8 cellular contexts compared by ENCODE assay signal in genomic region chr10:97400665-97401454, GRCh38. TPM values are rescaled to one million over a fixed set of nuclear protein-coding genes. Genes with fewer than 3 reads are reported as not detected.
DNase-seq lines count a peak whose midpoint lies in the region; ATAC-seq, FAIRE-seq and TF ChIP-seq lines count a peak whose summit lies in the region.

RRP12 (minus strand) TSS chr10:97401340; CDS start chr10:97401231, 109 bp downstream.

- H3K4me3 ChIP-seq in endodermal cell (ENCODE audit: low read length), result peak within 1 kb of the TSS; percentile 98
- peak within 1 kb of the TSS; percentile 90 to 93 for H3K4me3 ChIP-seq in mesenchymal stem cell (ENCODE audit: insufficient read depth in 1 of 2, low read depth in 1 of 2, low read length in 2 of 2)

- no peak within 1 kb of the TSS for H3K23ac ChIP-seq in mesenchymal stem cell (ENCODE audit: low read length in 2 of 2)

- peak within 1 kb of the TSS; percentile 97 for H3K27ac Mint-ChIP-seq in endodermal cell

- H2AFZ ChIP-seq in mesenchymal stem cell (ENCODE audit: low read depth, low read length), result peak within 1 kb of the TSS; percentile 97

- H3K27ac ChIP-seq in endodermal cell (ENCODE audit: low read depth, low read length) (peak within 1 kb of the TSS; percentile 48), mesenchymal stem cell (ENCODE audit: low read length, poor library complexity, severe bottlenecking) (peak within 1 kb of the TSS; percentile 38)

- peak within 1 kb of the TSS; percentile 21 for H2BK15ac ChIP-seq in mesenchymal stem cell (ENCODE audit: low read depth, poor library complexity, severe bottlenecking)

- WGBS in endodermal cell (ENCODE audit: insufficient coverage in 1 of 2, insufficient read length in 1 of 2), 2 experiments, result 1% methylated on average over 27 to 39 of the region's 39 CpGs
- WGBS in mesenchymal stem cell, result under 1% methylated on average over 39 of the region's 39 CpGs

- peaks cover 5% of the 10 kb centered on the region for H3K4me1 ChIP-seq in endodermal cell (ENCODE audit: control insufficient read depth, insufficient read depth, low read length)
- peaks cover 5% of the 10 kb centered on the region for H3K4me1 ChIP-seq in mesenchymal stem cell (ENCODE audit: control insufficient read depth, insufficient read depth, low read depth, low read length)

- H3K9ac ChIP-seq in endodermal cell (ENCODE audit: extremely low read depth, low read length, poor library complexity, severe bottlenecking) (peak within 1 kb of the TSS; percentile 80), mesenchymal stem cell (ENCODE audit: low read length) (peak within 1 kb of the TSS; percentile 96)

- ATAC-seq in GM21381 (IDR thresholded peaks at IDR 0.05; ENCODE audit: unreplicated experiment), result peak; percentile 99

- no peak within 1 kb of the TSS for H2BK120ac ChIP-seq in mesenchymal stem cell (ENCODE audit: low read depth, low read length)

- peak; percentile 97 for DNase-seq in D721Med (ENCODE audit: insufficient read length, low spot score)
- peak; percentile 99 for DNase-seq in HTR-8/SVneo (ENCODE audit: insufficient read length, low spot score)
- DNase-seq in NOMO-1 treated with DMSO at 0.1 percent for 48 hours (lab: John Stamatoyannopoulos, UW; ENCODE audit: unreplicated experiment), result peak; percentile 98
- peak; percentile 70 to 77 for DNase-seq in activated CD8-positive, alpha-beta memory T cell treated with anti-CD3 and anti-CD28 coated beads for 4 hours (ENCODE audit: low read depth in 2 of 2)
- DNase-seq in endodermal cell, result peak; percentile 92
- DNase-seq in mesenchymal stem cell, result peak; percentile 100
- peak; percentile 54 to 76 for DNase-seq in stimulated activated CD8-positive, alpha-beta memory T cell treated with anti-CD3 and anti-CD28 coated beads, Interleukin-15, amount 100 ng/mL, for 4 hours (ENCODE audit: low read depth in 2 of 2)

- H3K4me2 ChIP-seq in mesenchymal stem cell (ENCODE audit: low read length, poor library complexity, severe bottlenecking), result peak within 1 kb of the TSS; percentile 95

- H2BK12ac ChIP-seq in mesenchymal stem cell (ENCODE audit: low read length in 2 of 2), result no peak within 1 kb of the TSS

- peaks cover 8% of the 10 kb centered on the region for H3K36me3 Mint-ChIP-seq in endodermal cell (ENCODE audit: low read depth)

- H3K9me3 Mint-ChIP-seq in endodermal cell, result no peaks in the 10 kb centered on the region

- TF ChIP-seq CTCF in D721Med (IDR thresholded peaks at IDR 0.05; ENCODE audit: insufficient read depth, missing control alignments), result no peak
- peak; percentile 50 for TF ChIP-seq CTCF in endodermal cell (conservative IDR thresholded peaks at IDR 0.05)

- H3K14ac ChIP-seq in mesenchymal stem cell (ENCODE audit: low read length in 2 of 2), result no peak within 1 kb of the TSS

- no peak within 1 kb of the TSS for H4K91ac ChIP-seq in mesenchymal stem cell (ENCODE audit: low read length)

- H2BK5ac ChIP-seq in mesenchymal stem cell (ENCODE audit: low read depth, low read length, poor library complexity, severe bottlenecking), result peak within 1 kb of the TSS; percentile 15

- H3K27me3 ChIP-seq in endodermal cell (ENCODE audit: control insufficient read depth, insufficient read depth, low read length, poor library complexity, severe bottlenecking) (no peaks in the 10 kb centered on the region), mesenchymal stem cell (ENCODE audit: control insufficient read depth in 1 of 2, insufficient read depth in 1 of 2, low read length in 2 of 2) (no peaks in the 10 kb centered on the region)

- peak within 1 kb of the TSS; percentile 43 to 87 for H3K18ac ChIP-seq in mesenchymal stem cell (ENCODE audit: low read depth in 1 of 2, low read length in 2 of 2)

- peak within 1 kb of the TSS; percentile 74 for H4K8ac ChIP-seq in mesenchymal stem cell (ENCODE audit: low read length)

- no peak within 1 kb of the TSS for H2AK5ac ChIP-seq in mesenchymal stem cell (ENCODE audit: low read length, severe bottlenecking)

- H3K4ac ChIP-seq in mesenchymal stem cell (ENCODE audit: low read depth in 1 of 2, low read length in 2 of 2), result no peak within 1 kb of the TSS

- H3K4me3 Mint-ChIP-seq in endodermal cell, result peak within 1 kb of the TSS; percentile 93

- no peaks in the 10 kb centered on the region for H3K27me3 Mint-ChIP-seq in endodermal cell (ENCODE audit: insufficient read depth)

- H3K36me3 ChIP-seq in endodermal cell (ENCODE audit: control insufficient read depth, insufficient read depth, low read length) (peaks cover 16% of the 10 kb centered on the region), mesenchymal stem cell (ENCODE audit: control insufficient read depth in 1 of 2, insufficient read depth in 2 of 2, low read depth in 1 of 2, low read length in 2 of 2) (peaks cover 10 to 17% of the 10 kb centered on the region in 2 experiments)

- H3K9me3 ChIP-seq in endodermal cell (ENCODE audit: control insufficient read depth, low read length), result no peaks in the 10 kb centered on the region
- no peaks in the 10 kb centered on the region for H3K9me3 ChIP-seq in mesenchymal stem cell (ENCODE audit: control insufficient read depth, low read length)

- H3K79me1 ChIP-seq in mesenchymal stem cell (replicated peaks; ENCODE audit: low read length, poor library complexity, severe bottlenecking), result peaks cover 13% of the 10 kb centered on the region

- FAIRE-seq in D721Med (lab: Jason Lieb, UNC) (peak; percentile 96), HTR-8/SVneo (lab: Jason Lieb, UNC) (peak; percentile 80)

- peaks cover 9% of the 10 kb centered on the region for H3K4me1 Mint-ChIP-seq in endodermal cell

RNA-seq across cellular contexts. Expression of gene RRP12, which starts in this region (rescaled TPM):
- total RNA-seq in endodermal cell, result 10 to 100 TPM; 33.0 to 34.7 TPM
- polyA plus RNA-seq in endodermal cell (2013, experiment 1 of 2), result 21.2 TPM
- polyA plus RNA-seq in endodermal cell (2013, experiment 2 of 2), result 17.7 TPM
- polyA plus RNA-seq in mesenchymal stem cell (2013, experiment 1 of 2), result 8.0 TPM
- polyA plus RNA-seq in mesenchymal stem cell (2013, experiment 2 of 2), result 7.5 TPM

Comparison
In these comparisons a context has a peak if more than half of its experiments do, and no peak if none do; other contexts are left out.
1. Peak in every context shown above with its lines: DNase-seq, ATAC-seq, H3K4me3 ChIP-seq and H3K27ac ChIP-seq.